ENCODE assay signal across 29 cellular contexts in the genomic region with DNA sequence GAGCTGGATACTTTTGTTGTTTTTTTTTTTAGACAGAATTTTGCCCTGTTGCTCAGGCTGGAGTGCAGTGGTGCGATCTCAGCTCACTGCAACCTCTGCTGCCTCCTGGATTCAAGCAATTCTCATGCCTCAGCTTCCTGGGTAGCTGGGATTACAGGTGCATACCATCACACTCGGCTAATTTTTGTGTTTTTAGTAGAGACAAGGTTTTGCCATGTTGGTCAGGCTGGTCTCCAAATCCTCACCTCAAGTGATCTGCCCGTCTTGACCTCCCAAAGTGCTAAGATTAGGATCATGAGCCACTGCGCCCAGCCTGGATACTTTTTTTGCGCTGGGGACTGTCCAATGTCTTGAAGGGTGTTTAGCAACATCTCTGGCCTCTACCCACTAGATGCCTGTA.
"Had no signal": no experiment of that assay in that cellular context is flagged by ENCODE, and none has a peak within 500 bp of the region (broad histone marks: within the 10 kb centered on the region; RNA-seq: fewer than 3 reads in every experiment).

No MANE protein-coding gene starts in this region.

- H3K4me3 Mint-ChIP-seq: dendritic cell treated with granulocyte-macrophage colony-stimulating factor and Interleukin-4, amounts not matched to agents 40 ng/mL and 50 ng/mL, for 4 days; effector memory CD8-positive, alpha-beta T cell; endodermal cell had no signal

- FAIRE-seq: colon, endometrium, endothelial cell of umbilical vein, frontal cortex had no signal

- H3K9me3 Mint-ChIP-seq: dendritic cell treated with granulocyte-macrophage colony-stimulating factor and Interleukin-4, amounts not matched to agents 40 ng/mL and 50 ng/mL, for 4 days had no signal

- H3K27ac Mint-ChIP-seq: dendritic cell treated with granulocyte-macrophage colony-stimulating factor and Interleukin-4, amounts not matched to agents 40 ng/mL and 50 ng/mL, for 4 days; endodermal cell had no signal

- H3K36me3 ChIP-seq: colonic mucosa, esophagus muscularis mucosa, esophagus squamous epithelium, gastrocnemius medialis, gastroesophageal sphincter, heart left ventricle, heart right ventricle had no signal

- H3K4me3 ChIP-seq: colonic mucosa, coronary artery, dorsolateral prefrontal cortex, esophagus muscularis mucosa, esophagus squamous epithelium, gastrocnemius medialis, gastroesophageal sphincter, heart left ventricle, heart right ventricle had no signal

- H3K4me1 Mint-ChIP-seq: endodermal cell had no signal

- DNase-seq: colonic mucosa; cortex of kidney; dermis blood vessel endothelial cell; dorsolateral prefrontal cortex; effector CD4-positive, alpha-beta T cell; effector CD8-positive, alpha-beta T cell; effector memory CD4-positive, alpha-beta T cell; effector memory CD8-positive, alpha-beta T cell; endodermal cell; erythroblast; esophagus squamous epithelium; foreskin fibroblast; foreskin keratinocyte; foreskin melanocyte; gastrocnemius medialis; glutamatergic neuron; head of caudate nucleus; heart left ventricle; heart right ventricle had no signal

- H3K4me1 ChIP-seq: colonic mucosa, esophagus squamous epithelium, foreskin keratinocyte, gastrocnemius medialis, heart left ventricle, heart right ventricle had no signal

- H3K27me3 ChIP-seq: colonic mucosa, esophagus muscularis mucosa, foreskin keratinocyte, gastrocnemius medialis, gastroesophageal sphincter had no signal

- H3K27ac ChIP-seq: colonic mucosa, coronary artery, dorsolateral prefrontal cortex, epithelial cell of prostate, esophagus muscularis mucosa, esophagus squamous epithelium, foreskin keratinocyte, gastrocnemius medialis, gastroesophageal sphincter, heart left ventricle, heart right ventricle had no signal

- ATAC-seq: effector memory CD8-positive, alpha-beta T cell; esophagus mucosa; foreskin keratinocyte; gastrocnemius medialis; gastroesophageal sphincter; heart left ventricle; heart right ventricle had no signal

- H3K9me3 ChIP-seq: colonic mucosa, gastrocnemius medialis, gastroesophageal sphincter had no signal
